In the genomic region with DNA sequence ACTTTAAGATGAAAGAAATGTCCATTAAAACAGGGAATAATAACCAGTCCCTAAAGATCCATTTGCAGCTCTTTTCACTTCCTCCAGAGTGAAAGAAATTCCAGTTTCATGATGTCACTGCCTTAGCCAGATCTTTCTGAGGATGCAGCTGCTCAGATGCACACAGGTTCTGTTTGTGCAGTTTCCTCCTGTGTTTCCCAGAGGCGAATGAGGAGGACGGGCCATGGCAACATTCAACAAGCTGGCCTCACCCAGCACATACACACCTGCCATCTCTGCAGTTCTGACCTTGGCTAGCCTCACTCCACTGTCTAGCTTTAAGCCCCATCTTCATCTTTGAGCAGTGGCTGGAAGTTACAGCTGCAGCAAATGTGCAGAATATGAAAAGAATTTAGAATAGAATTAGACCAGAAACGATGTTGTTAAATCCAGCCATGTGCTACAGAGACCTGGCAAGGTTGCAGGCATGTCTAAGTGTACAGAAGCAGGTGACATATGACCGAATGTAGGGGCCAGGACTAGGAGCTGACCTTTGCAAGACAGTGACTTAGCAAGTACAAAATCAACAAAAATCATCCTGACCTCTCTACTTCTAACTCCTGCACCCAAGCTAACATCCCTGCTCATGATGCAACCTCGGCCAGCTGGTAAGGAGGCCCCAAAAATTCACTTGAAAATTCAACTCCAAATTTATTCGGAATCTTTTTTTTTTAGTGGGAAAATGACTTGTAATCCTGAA, we compare ENCODE assay signal across 9 cellular contexts. TPM values are rescaled to one million over a fixed set of nuclear protein-coding genes. Genes with fewer than 3 reads are reported as not detected.
A peak's percentile ranks its signal among the peaks of the same experiment; 100 is the strongest.
DNase-seq lines count a peak whose midpoint lies in the region; ATAC-seq and TF ChIP-seq lines count a peak whose summit lies in the region.
"Had no signal": no experiment of that assay in that cellular context is flagged by ENCODE, and none has a peak within 500 bp of the region (broad histone marks: within the 10 kb centered on the region; RNA-seq: fewer than 3 reads in every experiment).

No MANE protein-coding gene starts in this region.

- no peak for TF ChIP-seq CTCF in foreskin fibroblast (IDR thresholded peaks at IDR 0.05; ENCODE audit: low read depth, low read length)
- TF ChIP-seq CTCF in progenitor cell of endocrine pancreas (IDR thresholded peaks at IDR 0.05; ENCODE audit: unreplicated experiment), result no peak

- H3K4me1 Mint-ChIP-seq in progenitor cell of endocrine pancreas (ENCODE audit: low read depth), result peaks cover 6% of the 10 kb centered on the region
- no peaks in the 10 kb centered on the region for H3K4me1 Mint-ChIP-seq in activated T-cell treated with anti-CD3 and anti-CD28 coated beads, Interleukin-2, amount 50 U/mL, for 4 hours (ENCODE audit: low read depth)

- peak overlapping the region; percentile 94 for H3K27ac Mint-ChIP-seq in progenitor cell of endocrine pancreas

- DNase-seq in EL, result peak; percentile 80
- peak; percentile 8 for DNase-seq in RKO (ENCODE audit: low spot score)
- peak; percentile 67 to 82 for DNase-seq in foreskin fibroblast
- DNase-seq in progenitor cell of endocrine pancreas (ENCODE audit: low spot score, unreplicated experiment), result no peak
- no peak for DNase-seq in epidermal melanocyte (ENCODE audit: insufficient read length, low spot score)
- DNase-seq in activated T-cell treated with anti-CD3 and anti-CD28 coated beads, Interleukin-2, amount 50 U/mL, for 48 hours, result no peak
- no peak for DNase-seq in activated T-cell treated with anti-CD3 and anti-CD28 coated beads, Interleukin-2, amount 50 U/mL, for 4 hours

- peaks cover 4% of the 10 kb centered on the region for H3K9me3 Mint-ChIP-seq in progenitor cell of endocrine pancreas (ENCODE audit: low read depth)
- no peaks in the 10 kb centered on the region for H3K9me3 Mint-ChIP-seq in activated T-cell treated with anti-CD3 and anti-CD28 coated beads, Interleukin-2, amount 50 U/mL, for 4 hours

- no peaks in the 10 kb centered on the region for H3K36me3 Mint-ChIP-seq in progenitor cell of endocrine pancreas (ENCODE audit: insufficient read depth)
- no peaks in the 10 kb centered on the region for H3K36me3 Mint-ChIP-seq in activated T-cell treated with anti-CD3 and anti-CD28 coated beads, Interleukin-2, amount 50 U/mL, for 4 hours (ENCODE audit: insufficient read depth)

- H3K4me3 Mint-ChIP-seq in progenitor cell of endocrine pancreas (ENCODE audit: low read depth), result no peak overlapping the region
- no peak overlapping the region for H3K4me3 Mint-ChIP-seq in activated T-cell treated with anti-CD3 and anti-CD28 coated beads, Interleukin-2, amount 50 U/mL, for 4 hours

- H3K4me3 ChIP-seq in foreskin fibroblast (ENCODE audit: low read depth in 1 of 2, low read length in 2 of 2), result no peak overlapping the region
- H3K4me3 ChIP-seq: skin epidermis had no signal

- no peak for ATAC-seq in HG03571 (IDR thresholded peaks at IDR 0.05; ENCODE audit: unreplicated experiment)
- no peak for ATAC-seq in activated T-cell treated with anti-CD3 and anti-CD28 coated beads, Interleukin-2, amount 50 U/mL, for 4 hours

- H3K27me3 Mint-ChIP-seq in progenitor cell of endocrine pancreas, result no peaks in the 10 kb centered on the region
- peaks cover 4% of the 10 kb centered on the region for H3K27me3 Mint-ChIP-seq in activated T-cell treated with anti-CD3 and anti-CD28 coated beads, Interleukin-2, amount 50 U/mL, for 4 hours (ENCODE audit: low read depth)

RNA-seq across cellular contexts. Expression of a gene that starts 35.0 kb away (rescaled TPM):
- total RNA-seq in progenitor cell of endocrine pancreas, result 2.8 and 3.2 TPM in 2 replicates
- 10 to 100 TPM in 1 of 3 donors, 1 to 10 TPM in 2; 8.8 to 11.4 (median 9.3) TPM for total RNA-seq in activated T-cell treated with anti-CD3 and anti-CD28 coated beads, Interleukin-2, amount 50 U/mL, for 4 hours

Comparison
In these comparisons a context has a peak if more than half of its experiments do, and no peak if none do; other contexts are left out.
1. DNase-seq: peak in EL (single experiment), RKO (single experiment) and foreskin fibroblast (2 of 2); none in progenitor cell of endocrine pancreas (single experiment), epidermal melanocyte (single experiment), activated T-cell treated with anti-CD3 and anti-CD28 coated beads, Interleukin-2, amount 50 U/mL, for 48 hours (0 of 2) and activated T-cell treated with anti-CD3 and anti-CD28 coated beads, Interleukin-2, amount 50 U/mL, for 4 hours (single experiment).